ENCODE assay signal across 11 cellular contexts in genomic region chr5:141208478-141208877, GRCh38. TPM values are rescaled to one million over a fixed set of nuclear protein-coding genes. Genes with fewer than 3 reads are reported as not detected.
DNase-seq lines count a peak whose midpoint lies in the region; ATAC-seq, FAIRE-seq and TF ChIP-seq lines count a peak whose summit lies in the region.
"Had no signal": no experiment of that assay in that cellular context is flagged by ENCODE, and none has a peak within 500 bp of the region (broad histone marks: within the 10 kb centered on the region; RNA-seq: fewer than 3 reads in every experiment).

PCDHB12 (plus strand) TSS chr5:141208719; CDS start chr5:141208908, 189 bp downstream.

- TF ChIP-seq CTCF in A549 (IDR thresholded peaks at IDR 0.05), result 0 out of 3 replicates have a peak, but pooled peaks have one; percentile 11
- TF ChIP-seq CTCF in HEK293 (tag by site-specific recombination; IDR thresholded peaks at IDR 0.05), result no peak
- TF ChIP-seq CTCF in WTC11 (IDR thresholded peaks at IDR 0.05), result 0 out of 2 replicates have a peak, but pooled peaks have one; percentile 27
- TF ChIP-seq CTCF in right lobe of liver (IDR thresholded peaks at IDR 0.05), result peak in 3 of 4 donors; percentile 8 to 19 (median 12)
- no peak for TF ChIP-seq CTCF in CD4-positive, alpha-beta T cell (IDR thresholded peaks at IDR 0.05)
- no peak for TF ChIP-seq CTCF in gastrocnemius medialis (IDR thresholded peaks at IDR 0.05 in 4 of 5, conservative IDR thresholded peaks at IDR 0.05 in 1 of 5)

- intact Hi-C loops in right lobe of liver (cut with DNase I), result no loop called here
- intact Hi-C loops in CD4-positive, alpha-beta T cell (cut with DNase I, micrococcal nuclease), result no loop called here
- intact Hi-C loops in gastrocnemius medialis (cut with DNase I; ENCODE audit: low total_unique reads), result no loop called here

- H3K4me1 ChIP-seq in A549 (no peaks in the 10 kb centered on the region), HEK293 (ENCODE audit: control insufficient read depth, insufficient read depth, low read length) (no peaks in the 10 kb centered on the region), right lobe of liver (no peaks in the 10 kb centered on the region), gastrocnemius medialis (no peaks in the 10 kb centered on the region)

- H3K36me3 Mint-ChIP-seq in WTC11, result peaks cover 7% of the 10 kb centered on the region
- no peaks in the 10 kb centered on the region for H3K36me3 Mint-ChIP-seq in CD4-positive, alpha-beta T cell (ENCODE audit: low read depth)
- H3K36me3 Mint-ChIP-seq: activated naive CD8-positive, alpha-beta T cell treated with anti-CD3 and anti-CD28 coated beads, Interleukin-2, amount 10 ng/mL, durations not matched to agents 7 days and 5 days had no signal

- TF ChIP-seq POLR2A in A549 (IDR thresholded peaks at IDR 0.05; ENCODE audit: low read length) (no peak), right lobe of liver (IDR thresholded peaks at IDR 0.05) (no peak), gastrocnemius medialis (IDR thresholded peaks at IDR 0.05) (no peak)

- FAIRE-seq in A549 (lab: Jason Lieb, UNC), result no peak

- H3K27ac ChIP-seq in A549, result no peak within 1 kb of the TSS
- H3K27ac ChIP-seq in HEK293 (ENCODE audit: extremely low read depth, low read depth, low read length), result no peak within 1 kb of the TSS
- no peak within 1 kb of the TSS for H3K27ac ChIP-seq in right lobe of liver
- no peak within 1 kb of the TSS for H3K27ac ChIP-seq in CD4-positive, alpha-beta T cell (ENCODE audit: low read depth, low read length)
- no peak within 1 kb of the TSS for H3K27ac ChIP-seq in gastrocnemius medialis

- H3K27me3 Mint-ChIP-seq in WTC11 (ENCODE audit: low read depth), result peaks cover 3% of the 10 kb centered on the region
- peaks cover 89% of the 10 kb centered on the region for H3K27me3 Mint-ChIP-seq in CD4-positive, alpha-beta T cell

- H3K27ac Mint-ChIP-seq in WTC11, result no peak within 1 kb of the TSS
- H3K27ac Mint-ChIP-seq in CD4-positive, alpha-beta T cell, result no peak within 1 kb of the TSS
- H3K27ac Mint-ChIP-seq: activated naive CD8-positive, alpha-beta T cell treated with anti-CD3 and anti-CD28 coated beads, Interleukin-2, amount 10 ng/mL, durations not matched to agents 7 days and 5 days had no signal

- DNase-seq in A549 (ENCODE audit: low read depth in 1 of 2, low spot score in 1 of 2) (peak in 1 of 2 experiments; percentile 9), WTC11 (ENCODE audit: low spot score) (peak; percentile 54), right lobe of liver (no peak), gastrocnemius medialis (no peak), KG1 (lab: John Stamatoyannopoulos, UW) (no peak)
- no peak for DNase-seq in CD4-positive, alpha-beta T cell
- DNase-seq in stimulated activated naive CD8-positive, alpha-beta T cell treated with anti-CD3 and anti-CD28 coated beads, Interleukin-15, Interleukin-2, amounts not matched to agents 100 U/mL and 50 U/mL, for 24 hours, result no peak
- DNase-seq: activated naive CD8-positive, alpha-beta T cell treated with anti-CD3 and anti-CD28 coated beads, Interleukin-2, amount 10 ng/mL, durations not matched to agents 7 days and 5 days; naive B cell; NCI-H1092 treated with DMSO at 0.1 percent for 48 hours had no signal

- TF ChIP-seq EP300 in A549 (IDR thresholded peaks at IDR 0.05), result no peak

- TF ChIP-seq RAD21 in A549 (conservative IDR thresholded peaks at IDR 0.05 in 1 of 2, IDR thresholded peaks at IDR 0.05 in 1 of 2), result no peak

- CTCF ChIA-PET in A549 (lab: Yijun Ruan, JAX) (interaction anchor here (0.7 to 1.3 kb wide), 7 partner anchors 9 to 349 kb away, joined by 3 to 5 read pairs (median 3); partner anchors contain the start of genes PCDHB11 and PCDHB6), HEK293 (lab: Yijun Ruan, JAX) (interaction anchor here (0.7 to 1.3 kb wide), 5 partner anchors 9 to 711 kb away, joined by 3 to 7 read pairs (median 5); partner anchors contain the start of genes PCDHA11 and PCDHB11), WTC11 (lab: Charles Lee) (interaction anchor here (0.7 to 2.6 kb wide), 27 partner anchors 9 to 384 kb away, joined by 3 to 18 read pairs (median 5); partner anchors contain the start of genes PCDHB10, PCDHB11, PCDHB14 and PCDHB15)
- CTCF ChIA-PET in CD4-positive, alpha-beta T cell (lab: Charles Lee), result no interaction called here

- H3K27me3 ChIP-seq in right lobe of liver (no peaks in the 10 kb centered on the region), gastrocnemius medialis (peaks cover 0 to 14% (median 11%) of the 10 kb centered on the region in 3 donors)
- H3K27me3 ChIP-seq in CD4-positive, alpha-beta T cell (ENCODE audit: control insufficient read depth, insufficient read depth, low read length), result peaks cover 53% of the 10 kb centered on the region

- no peak for ATAC-seq in A549
- peak; percentile 73 for ATAC-seq in WTC11
- no peak for ATAC-seq in right lobe of liver
- no peak for ATAC-seq in CD4-positive, alpha-beta T cell (ENCODE audit: poor library complexity)
- no peak for ATAC-seq in gastrocnemius medialis
- no peak for ATAC-seq in stimulated activated naive CD8-positive, alpha-beta T cell treated with anti-CD3 and anti-CD28 coated beads, Interleukin-15, Interleukin-2, amounts not matched to agents 100 U/mL and 50 U/mL, for 24 hours

- POLR2A ChIA-PET in A549 (lab: Yijun Ruan, JAX), result no interaction called here
- POLR2A ChIA-PET in HEK293 (lab: Yijun Ruan, JAX), result no interaction called here
- POLR2A ChIA-PET in WTC11 (lab: Charles Lee), result interaction anchor here (0.6 kb wide), 1 partner anchor 274 kb away, joined by 4 read pairs; no protein-coding TSS in a partner anchor
- POLR2A ChIA-PET in CD4-positive, alpha-beta T cell (lab: Charles Lee), result no interaction called here

- H3K9me3 Mint-ChIP-seq in WTC11, result peaks cover 7% of the 10 kb centered on the region; the same call in 1 of the 2 replicates
- no peaks in the 10 kb centered on the region for H3K9me3 Mint-ChIP-seq in CD4-positive, alpha-beta T cell

- H3K4me1 Mint-ChIP-seq in WTC11, result peaks cover 4% of the 10 kb centered on the region
- no peaks in the 10 kb centered on the region for H3K4me1 Mint-ChIP-seq in CD4-positive, alpha-beta T cell (ENCODE audit: low read depth)
- H3K4me1 Mint-ChIP-seq: activated naive CD8-positive, alpha-beta T cell treated with anti-CD3 and anti-CD28 coated beads, Interleukin-2, amount 10 ng/mL, durations not matched to agents 7 days and 5 days; naive B cell had no signal

- H3K4me3 Mint-ChIP-seq in WTC11, result peak within 1 kb of the TSS; percentile 72
- no peak within 1 kb of the TSS for H3K4me3 Mint-ChIP-seq in CD4-positive, alpha-beta T cell
- H3K4me3 Mint-ChIP-seq: activated naive CD8-positive, alpha-beta T cell treated with anti-CD3 and anti-CD28 coated beads, Interleukin-2, amount 10 ng/mL, durations not matched to agents 7 days and 5 days had no signal

- H3K4me2 ChIP-seq in A549, result no peak within 1 kb of the TSS

- H3K9me3 ChIP-seq in A549 (peaks cover 8% of the 10 kb centered on the region; the same call in 2 of the 3 replicates), HEK293 (ENCODE audit: control insufficient read depth, insufficient read depth, low read depth, low read length) (no peaks in the 10 kb centered on the region; the same call in 1 of the 2 replicates), right lobe of liver (no peaks in the 10 kb centered on the region), gastrocnemius medialis (peaks cover 0 to 13% (median 0%) of the 10 kb centered on the region in 3 donors)
- peaks cover 3% of the 10 kb centered on the region for H3K9me3 ChIP-seq in CD4-positive, alpha-beta T cell (ENCODE audit: control insufficient read depth, low read length)

- H3K36me3 ChIP-seq in HEK293 (ENCODE audit: control insufficient read depth in 2 of 2, insufficient read depth in 1 of 2, low read length in 2 of 2) (no peaks in the 10 kb centered on the region), right lobe of liver (no peaks in the 10 kb centered on the region), gastrocnemius medialis (no peaks in the 10 kb centered on the region)

- in situ Hi-C loops in gastrocnemius medialis (cut with MboI; ENCODE audit: low sequenced_read_pairs in 4 of 4), result loop anchor here in 2 of 4 donors (25.0 kb wide), 1 partner anchor 354 kb away; no protein-coding TSS in a partner anchor

- H3K4me3 ChIP-seq in A549, result no peak within 1 kb of the TSS
- H3K4me3 ChIP-seq in HEK293 (ENCODE audit: low read depth, low read length), result no peak within 1 kb of the TSS
- H3K4me3 ChIP-seq in right lobe of liver, result no peak within 1 kb of the TSS
- H3K4me3 ChIP-seq in gastrocnemius medialis, result peak within 1 kb of the TSS in 1 of 4 donors; percentile 27

- 6% methylated on average over 11 of the region's 11 CpGs for WGBS in A549 (ENCODE audit: missing lambda C conversion rate)
- WGBS in right lobe of liver (ENCODE audit: insufficient coverage, low coverage, low lambda C conversion rate, missing lambda C conversion rate), result 13% methylated on average over 11 of the region's 11 CpGs

TF ChIP-seq in A549, 52 proteins besides CTCF, POLR2A, EP300 and RAD21 (continues in another document):
- no peak for TF ChIP-seq TFCP2L1 (CRISPR knock-in tag; IDR thresholded peaks at IDR 0.05)
- no peak for TF ChIP-seq NPAS2 (CRISPR knock-in tag; IDR thresholded peaks at IDR 0.05; ENCODE audit: borderline replicate concordance)
- TF ChIP-seq ZNF302 (CRISPR knock-in tag; IDR thresholded peaks at IDR 0.05), result no peak
- TF ChIP-seq SREBF2 (IDR thresholded peaks at IDR 0.05), result no peak
- no peak for TF ChIP-seq HOXA7 (CRISPR knock-in tag; IDR thresholded peaks at IDR 0.05)

TF ChIP-seq in HEK293, 187 proteins besides CTCF, POLR2A, EP300 and RAD21:
- TF ChIP-seq SP2 (tag by site-specific recombination; IDR thresholded peaks at IDR 0.05), result no peak
- TF ChIP-seq ZNF654 (tag by site-specific recombination; IDR thresholded peaks at IDR 0.05; ENCODE audit: low read depth), result peak; percentile 16; the same call in 1 of the 2 replicates

RNA-seq across cellular contexts. Expression of gene PCDHB12, which starts in this region (rescaled TPM):
- polyA plus RNA-seq in A549 (2011; rRNA removed), result 0.05 TPM in 2 replicates
- 0.01 TPM in 1 of 2 replicates, not detected in the other for polyA plus RNA-seq in A549 (2012; cell fraction: cytosol; rRNA removed)
- 0.13 and 0.26 TPM in 2 replicates for polyA plus RNA-seq in A549 (2012; cell fraction: nucleus; rRNA removed)
- polyA plus RNA-seq in A549 (2017; fragmentation: RNase III; extraction: RNeasy Plus Mini Kit Qiagen cat#74134 plus additional on column Dnase treatment), result not detected in 3 replicates
- polyA minus RNA-seq in A549 (2011; rRNA and poly(A)+ RNA removed), result 0.05 TPM in 1 of 2 replicates, not detected in the other
- total RNA-seq in WTC11 (2021), result 2.7 to 3.1 TPM (median 3.1 TPM) in 3 replicates
- total RNA-seq in right lobe of liver, result 1 to 10 TPM in 1 of 6 experiments, under 1 TPM in 4, not detected in 1; 0.27 to 1.1 (median 0.33) TPM
- total RNA-seq in CD4-positive, alpha-beta T cell, result not detected
- total RNA-seq in gastrocnemius medialis, result 1 to 10 TPM in 1 of 4 donors, under 1 TPM in 3; 0.41 to 1.1 (median 0.59) TPM
- total RNA-seq: activated naive CD8-positive, alpha-beta T cell treated with anti-CD3 and anti-CD28 coated beads, Interleukin-2, amount 10 ng/mL, durations not matched to agents 7 days and 5 days had no signal

Comparison
In these comparisons a context has a peak if more than half of its experiments do, and no peak if none do; other contexts are left out.
1. CTCF ChIP-seq: peak in A549 (single experiment), WTC11 (single experiment) and right lobe of liver (3 of 4); none in HEK293 (single experiment), CD4-positive, alpha-beta T cell (single experiment) and gastrocnemius medialis (0 of 5).